ENCODE assay signal across 9 cellular contexts in genomic region chr1:16249838-16250241, GRCh38. TPM values are rescaled to one million over a fixed set of nuclear protein-coding genes. Genes with fewer than 3 reads are reported as not detected.
DNase-seq lines count a peak whose midpoint lies in the region; ATAC-seq and TF ChIP-seq lines count a peak whose summit lies in the region.
"Had no signal": no experiment of that assay in that cellular context is flagged by ENCODE, and none has a peak within 500 bp of the region (broad histone marks: within the 10 kb centered on the region; RNA-seq: fewer than 3 reads in every experiment).

No MANE protein-coding gene starts in this region.

- H3K9me3 ChIP-seq in PC-3 (ENCODE audit: low read length) (no peaks in the 10 kb centered on the region), gastroesophageal sphincter (no peaks in the 10 kb centered on the region), skeletal muscle satellite cell (replicated peaks; ENCODE audit: low read length) (no peaks in the 10 kb centered on the region)

- 0 out of 2 replicates have a peak, but pooled peaks cover 3% of the 10 kb centered on the region for H4K20me1 ChIP-seq in PC-3 (ENCODE audit: low read length)

- TF ChIP-seq POLR2A in gastroesophageal sphincter (IDR thresholded peaks at IDR 0.05): no peak

- WGBS in gastroesophageal sphincter (ENCODE audit: low coverage in 1 of 2), 2 donors: 0 to 33% methylated on average over 3 of the region's 3 CpGs

- intact Hi-C loops in PC-3 (cut with micrococcal nuclease): loop anchor here (5.0 kb wide), 1 partner anchor 102 kb away; the partner anchor contains the start of gene FBXO42

- H3K27me3 ChIP-seq in PC-3 (ENCODE audit: low read length) (no peaks in the 10 kb centered on the region), gastroesophageal sphincter (no peaks in the 10 kb centered on the region), skeletal muscle satellite cell (ENCODE audit: control insufficient read depth, insufficient read depth, low read length) (no peaks in the 10 kb centered on the region)

- H3K79me2 ChIP-seq in PC-3 (ENCODE audit: low read length): no peaks in the 10 kb centered on the region

- POLR2A ChIA-PET in PC-3 (lab: Charles Lee; ENCODE audit: unreplicated experiment): no interaction called here

- H3K27ac ChIP-seq in PC-3 (ENCODE audit: low read length): no peak overlapping the region
- H3K27ac ChIP-seq in gastroesophageal sphincter: peak overlapping the region; percentile 82 to 93 (median 85)

- H3K36me3 ChIP-seq in PC-3 (ENCODE audit: low read depth, low read length): peaks cover 15% of the 10 kb centered on the region; the same call in 1 of the 2 replicates
- H3K36me3 ChIP-seq in gastroesophageal sphincter: peaks cover 0 to 56% of the 10 kb centered on the region in 2 donors
- H3K36me3 ChIP-seq in skeletal muscle satellite cell (ENCODE audit: insufficient read depth, low read length): peaks cover 27% of the 10 kb centered on the region

- H3K4me1 ChIP-seq in PC-3 (ENCODE audit: insufficient read depth, low read length): peaks cover 56% of the 10 kb centered on the region
- H3K4me1 ChIP-seq in gastroesophageal sphincter: peaks cover 38 to 77% (median 41%) of the 10 kb centered on the region in 3 donors
- H3K4me1 ChIP-seq in skeletal muscle satellite cell (ENCODE audit: control insufficient read depth, insufficient read depth, low read length): peaks cover 59% of the 10 kb centered on the region

- no peak overlapping the region for H2AFZ ChIP-seq in PC-3 (ENCODE audit: low read length)

- CTCF ChIA-PET in PC-3 (lab: Charles Lee): interaction anchor here (0.5 kb wide), 1 partner anchor 94 kb away, joined by 5 read pairs; no protein-coding TSS in a partner anchor

- H3K9ac ChIP-seq in PC-3 (ENCODE audit: low read length): no peak overlapping the region
- peak overlapping the region; percentile 1 for H3K9ac ChIP-seq in skeletal muscle satellite cell (ENCODE audit: low read depth, low read length)

- no peaks in the 10 kb centered on the region for H3K9me2 ChIP-seq in PC-3 (replicated peaks; ENCODE audit: low read length)

- ATAC-seq in PC-3 (no peak), gastroesophageal sphincter (peak; percentile 81), HG03097 (IDR thresholded peaks at IDR 0.05; ENCODE audit: low FRiP score, unreplicated experiment) (no peak), GM18498 (IDR thresholded peaks at IDR 0.05; ENCODE audit: unreplicated experiment) (no peak)
- ATAC-seq: esophagus mucosa had no signal

- no peak for TF ChIP-seq EP300 in gastroesophageal sphincter (IDR thresholded peaks at IDR 0.05)

- H3K4me3 ChIP-seq in PC-3 (ENCODE audit: low read length) (no peak overlapping the region), gastroesophageal sphincter (no peak overlapping the region), skeletal muscle satellite cell (ENCODE audit: low read length) (peak overlapping the region; percentile 13)

- peak; percentile 64 for DNase-seq in GM04504 (ENCODE audit: low read depth)
- DNase-seq in PC-3: peak; percentile 14
- DNase-seq in SIG-M5 treated with dmso at 0.1 percent for 504 hours (lab: John Stamatoyannopoulos, UW; ENCODE audit: unreplicated experiment): no peak
- no peak for DNase-seq in NCI-H526 (lab: John Stamatoyannopoulos, UW)

- peaks cover 7% of the 10 kb centered on the region for H3F3A ChIP-seq in PC-3 (ENCODE audit: low read length, unreplicated experiment)

- TF ChIP-seq CTCF in PC-3 (conservative IDR thresholded peaks at IDR 0.05; ENCODE audit: low read depth, low read length) (no peak), gastroesophageal sphincter (IDR thresholded peaks at IDR 0.05) (no peak)

- no peak overlapping the region for H3K4me2 ChIP-seq in PC-3 (ENCODE audit: low read length)
- H3K4me2 ChIP-seq in skeletal muscle satellite cell (ENCODE audit: low read length): peak overlapping the region; percentile 44

- no TSS peak for BruUV-seq in PC-3 (replicated peaks; lab: Mats Ljungman, UMichigan)

RNA-seq across cellular contexts. Expression of gene CPLANE2, which starts 12.9 kb away (rescaled TPM):
- total RNA-seq in PC-3 (2014; rRNA removed) (9.6 and 11.6 TPM in 2 replicates), gastroesophageal sphincter (10 to 100 TPM in 2 of 4 donors, 1 to 10 TPM in 2; 6.6 to 45.8 (median 11.0) TPM)
- 7.6 and 10.9 TPM in 2 replicates for total RNA-seq in skeletal muscle satellite cell (2012; rRNA removed)

RNA-seq across cellular contexts. Expression of gene ARHGEF19, which starts 37.4 kb away (rescaled TPM):
- 13.8 and 28.1 TPM in 2 replicates for total RNA-seq in PC-3 (2014; rRNA removed)
- 1 to 10 TPM; 2.8 to 3.6 (median 3.4) TPM for total RNA-seq in gastroesophageal sphincter
- 4.6 and 4.8 TPM in 2 replicates for total RNA-seq in skeletal muscle satellite cell (2012; rRNA removed)

Comparison
In these comparisons a context has a peak if more than half of its experiments do, and no peak if none do; other contexts are left out.
1. DNase-seq: peak in GM04504 (single experiment) and PC-3 (single experiment); none in SIG-M5 treated with dmso at 0.1 percent for 504 hours (single experiment) and NCI-H526 (0 of 2).